2 cellular contexts compared by ENCODE assay signal in the genomic region with DNA sequence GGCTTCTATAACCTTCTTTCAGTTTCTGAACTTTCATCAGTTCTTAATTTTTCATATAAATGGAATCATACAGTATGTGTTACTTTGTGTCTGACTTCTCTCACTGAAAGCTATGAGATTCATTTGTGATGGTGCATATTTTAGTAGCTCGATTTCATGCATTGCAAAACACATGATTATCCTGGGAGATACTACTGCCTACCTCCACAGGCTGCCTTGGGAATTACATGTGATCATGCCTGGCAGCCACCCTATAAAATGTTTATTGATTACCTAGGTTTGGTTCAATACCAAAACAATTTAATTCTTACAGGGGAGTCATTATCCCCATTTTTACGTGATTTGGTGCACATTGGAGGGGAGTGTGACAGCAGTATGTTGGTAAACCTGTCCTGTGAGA.
TF ChIP-seq lines count a peak whose summit lies in the region.

No MANE protein-coding gene starts in this region.

TF ChIP-seq in liver, 16 proteins besides CTCF, POLR2A, EP300 and RAD21:
- TF ChIP-seq, protein P1, sequence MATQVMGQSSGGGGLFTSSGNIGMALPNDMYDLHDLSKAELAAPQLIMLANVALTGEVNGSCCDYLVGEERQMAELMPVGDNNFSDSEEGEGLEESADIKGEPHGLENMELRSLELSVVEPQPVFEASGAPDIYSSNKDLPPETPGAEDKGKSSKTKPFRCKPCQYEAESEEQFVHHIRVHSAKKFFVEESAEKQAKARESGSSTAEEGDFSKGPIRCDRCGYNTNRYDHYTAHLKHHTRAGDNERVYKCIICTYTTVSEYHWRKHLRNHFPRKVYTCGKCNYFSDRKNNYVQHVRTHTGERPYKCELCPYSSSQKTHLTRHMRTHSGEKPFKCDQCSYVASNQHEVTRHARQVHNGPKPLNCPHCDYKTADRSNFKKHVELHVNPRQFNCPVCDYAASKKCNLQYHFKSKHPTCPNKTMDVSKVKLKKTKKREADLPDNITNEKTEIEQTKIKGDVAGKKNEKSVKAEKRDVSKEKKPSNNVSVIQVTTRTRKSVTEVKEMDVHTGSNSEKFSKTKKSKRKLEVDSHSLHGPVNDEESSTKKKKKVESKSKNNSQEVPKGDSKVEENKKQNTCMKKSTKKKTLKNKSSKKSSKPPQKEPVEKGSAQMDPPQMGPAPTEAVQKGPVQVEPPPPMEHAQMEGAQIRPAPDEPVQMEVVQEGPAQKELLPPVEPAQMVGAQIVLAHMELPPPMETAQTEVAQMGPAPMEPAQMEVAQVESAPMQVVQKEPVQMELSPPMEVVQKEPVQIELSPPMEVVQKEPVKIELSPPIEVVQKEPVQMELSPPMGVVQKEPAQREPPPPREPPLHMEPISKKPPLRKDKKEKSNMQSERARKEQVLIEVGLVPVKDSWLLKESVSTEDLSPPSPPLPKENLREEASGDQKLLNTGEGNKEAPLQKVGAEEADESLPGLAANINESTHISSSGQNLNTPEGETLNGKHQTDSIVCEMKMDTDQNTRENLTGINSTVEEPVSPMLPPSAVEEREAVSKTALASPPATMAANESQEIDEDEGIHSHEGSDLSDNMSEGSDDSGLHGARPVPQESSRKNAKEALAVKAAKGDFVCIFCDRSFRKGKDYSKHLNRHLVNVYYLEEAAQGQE (IDR thresholded peaks at IDR 0.05): no peak
- TF ChIP-seq FOXA2 (IDR thresholded peaks at IDR 0.05) (no peak), YY1 (IDR thresholded peaks at IDR 0.05) (no peak), GABPA (IDR thresholded peaks at IDR 0.05 in 1 of 2, conservative IDR thresholded peaks at IDR 0.05 in 1 of 2) (no peak)
- TF ChIP-seq, protein P2, sequence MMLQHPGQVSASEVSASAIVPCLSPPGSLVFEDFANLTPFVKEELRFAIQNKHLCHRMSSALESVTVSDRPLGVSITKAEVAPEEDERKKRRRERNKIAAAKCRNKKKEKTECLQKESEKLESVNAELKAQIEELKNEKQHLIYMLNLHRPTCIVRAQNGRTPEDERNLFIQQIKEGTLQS (IDR thresholded peaks at IDR 0.05): no peak
- TF ChIP-seq, protein P3, sequence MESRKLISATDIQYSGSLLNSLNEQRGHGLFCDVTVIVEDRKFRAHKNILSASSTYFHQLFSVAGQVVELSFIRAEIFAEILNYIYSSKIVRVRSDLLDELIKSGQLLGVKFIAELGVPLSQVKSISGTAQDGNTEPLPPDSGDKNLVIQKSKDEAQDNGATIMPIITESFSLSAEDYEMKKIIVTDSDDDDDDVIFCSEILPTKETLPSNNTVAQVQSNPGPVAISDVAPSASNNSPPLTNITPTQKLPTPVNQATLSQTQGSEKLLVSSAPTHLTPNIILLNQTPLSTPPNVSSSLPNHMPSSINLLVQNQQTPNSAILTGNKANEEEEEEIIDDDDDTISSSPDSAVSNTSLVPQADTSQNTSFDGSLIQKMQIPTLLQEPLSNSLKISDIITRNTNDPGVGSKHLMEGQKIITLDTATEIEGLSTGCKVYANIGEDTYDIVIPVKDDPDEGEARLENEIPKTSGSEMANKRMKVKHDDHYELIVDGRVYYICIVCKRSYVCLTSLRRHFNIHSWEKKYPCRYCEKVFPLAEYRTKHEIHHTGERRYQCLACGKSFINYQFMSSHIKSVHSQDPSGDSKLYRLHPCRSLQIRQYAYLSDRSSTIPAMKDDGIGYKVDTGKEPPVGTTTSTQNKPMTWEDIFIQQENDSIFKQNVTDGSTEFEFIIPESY (IDR thresholded peaks at IDR 0.05): no peak
- TF ChIP-seq, protein P4, sequence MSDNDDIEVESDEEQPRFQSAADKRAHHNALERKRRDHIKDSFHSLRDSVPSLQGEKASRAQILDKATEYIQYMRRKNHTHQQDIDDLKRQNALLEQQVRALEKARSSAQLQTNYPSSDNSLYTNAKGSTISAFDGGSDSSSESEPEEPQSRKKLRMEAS (IDR thresholded peaks at IDR 0.05): no peak

TF ChIP-seq in HepG2, 621 proteins besides CTCF, POLR2A, EP300 and RAD21 (continued from another document):
- TF ChIP-seq, protein P5, sequence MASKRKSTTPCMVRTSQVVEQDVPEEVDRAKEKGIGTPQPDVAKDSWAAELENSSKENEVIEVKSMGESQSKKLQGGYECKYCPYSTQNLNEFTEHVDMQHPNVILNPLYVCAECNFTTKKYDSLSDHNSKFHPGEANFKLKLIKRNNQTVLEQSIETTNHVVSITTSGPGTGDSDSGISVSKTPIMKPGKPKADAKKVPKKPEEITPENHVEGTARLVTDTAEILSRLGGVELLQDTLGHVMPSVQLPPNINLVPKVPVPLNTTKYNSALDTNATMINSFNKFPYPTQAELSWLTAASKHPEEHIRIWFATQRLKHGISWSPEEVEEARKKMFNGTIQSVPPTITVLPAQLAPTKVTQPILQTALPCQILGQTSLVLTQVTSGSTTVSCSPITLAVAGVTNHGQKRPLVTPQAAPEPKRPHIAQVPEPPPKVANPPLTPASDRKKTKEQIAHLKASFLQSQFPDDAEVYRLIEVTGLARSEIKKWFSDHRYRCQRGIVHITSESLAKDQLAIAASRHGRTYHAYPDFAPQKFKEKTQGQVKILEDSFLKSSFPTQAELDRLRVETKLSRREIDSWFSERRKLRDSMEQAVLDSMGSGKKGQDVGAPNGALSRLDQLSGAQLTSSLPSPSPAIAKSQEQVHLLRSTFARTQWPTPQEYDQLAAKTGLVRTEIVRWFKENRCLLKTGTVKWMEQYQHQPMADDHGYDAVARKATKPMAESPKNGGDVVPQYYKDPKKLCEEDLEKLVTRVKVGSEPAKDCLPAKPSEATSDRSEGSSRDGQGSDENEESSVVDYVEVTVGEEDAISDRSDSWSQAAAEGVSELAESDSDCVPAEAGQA (IDR thresholded peaks at IDR 0.05; ENCODE audit: low read depth): no peak
- TF ChIP-seq, protein P5 (CRISPR knock-in tag; IDR thresholded peaks at IDR 0.05; ENCODE audit: borderline replicate concordance): no peak
- no peak for TF ChIP-seq ZFYVE20 (CRISPR knock-in tag; IDR thresholded peaks at IDR 0.05; ENCODE audit: borderline replicate concordance, low read depth)
- TF ChIP-seq RBM39 (IDR thresholded peaks at IDR 0.05; ENCODE audit: low read depth, low read length, poor library complexity, severe bottlenecking): no peak
- no peak for TF ChIP-seq ZBTB8A (CRISPR knock-in tag; IDR thresholded peaks at IDR 0.05; ENCODE audit: borderline replicate concordance, low read depth)
- no peak for TF ChIP-seq TCF12 (IDR thresholded peaks at IDR 0.05)
- TF ChIP-seq TCF12 (CRISPR knock-in tag; IDR thresholded peaks at IDR 0.05): no peak
- no peak for TF ChIP-seq HMG20A (CRISPR knock-in tag; IDR thresholded peaks at IDR 0.05; ENCODE audit: borderline replicate concordance)
- TF ChIP-seq ZNF121 (CRISPR knock-in tag; IDR thresholded peaks at IDR 0.05): no peak
- no peak for TF ChIP-seq SIN3B (IDR thresholded peaks at IDR 0.05; ENCODE audit: low read length)
- TF ChIP-seq HNRNPUL1 (IDR thresholded peaks at IDR 0.05; ENCODE audit: low read depth, low read length): no peak
- TF ChIP-seq, protein P6, sequence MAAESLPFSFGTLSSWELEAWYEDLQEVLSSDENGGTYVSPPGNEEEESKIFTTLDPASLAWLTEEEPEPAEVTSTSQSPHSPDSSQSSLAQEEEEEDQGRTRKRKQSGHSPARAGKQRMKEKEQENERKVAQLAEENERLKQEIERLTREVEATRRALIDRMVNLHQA (CRISPR knock-in tag; IDR thresholded peaks at IDR 0.05): no peak
- no peak for TF ChIP-seq ZNF678 (CRISPR knock-in tag; IDR thresholded peaks at IDR 0.05)
- TF ChIP-seq MED13 (CRISPR knock-in tag; IDR thresholded peaks at IDR 0.05): no peak
- TF ChIP-seq SSRP1 (CRISPR knock-in tag; IDR thresholded peaks at IDR 0.05): no peak
- TF ChIP-seq, protein P7, sequence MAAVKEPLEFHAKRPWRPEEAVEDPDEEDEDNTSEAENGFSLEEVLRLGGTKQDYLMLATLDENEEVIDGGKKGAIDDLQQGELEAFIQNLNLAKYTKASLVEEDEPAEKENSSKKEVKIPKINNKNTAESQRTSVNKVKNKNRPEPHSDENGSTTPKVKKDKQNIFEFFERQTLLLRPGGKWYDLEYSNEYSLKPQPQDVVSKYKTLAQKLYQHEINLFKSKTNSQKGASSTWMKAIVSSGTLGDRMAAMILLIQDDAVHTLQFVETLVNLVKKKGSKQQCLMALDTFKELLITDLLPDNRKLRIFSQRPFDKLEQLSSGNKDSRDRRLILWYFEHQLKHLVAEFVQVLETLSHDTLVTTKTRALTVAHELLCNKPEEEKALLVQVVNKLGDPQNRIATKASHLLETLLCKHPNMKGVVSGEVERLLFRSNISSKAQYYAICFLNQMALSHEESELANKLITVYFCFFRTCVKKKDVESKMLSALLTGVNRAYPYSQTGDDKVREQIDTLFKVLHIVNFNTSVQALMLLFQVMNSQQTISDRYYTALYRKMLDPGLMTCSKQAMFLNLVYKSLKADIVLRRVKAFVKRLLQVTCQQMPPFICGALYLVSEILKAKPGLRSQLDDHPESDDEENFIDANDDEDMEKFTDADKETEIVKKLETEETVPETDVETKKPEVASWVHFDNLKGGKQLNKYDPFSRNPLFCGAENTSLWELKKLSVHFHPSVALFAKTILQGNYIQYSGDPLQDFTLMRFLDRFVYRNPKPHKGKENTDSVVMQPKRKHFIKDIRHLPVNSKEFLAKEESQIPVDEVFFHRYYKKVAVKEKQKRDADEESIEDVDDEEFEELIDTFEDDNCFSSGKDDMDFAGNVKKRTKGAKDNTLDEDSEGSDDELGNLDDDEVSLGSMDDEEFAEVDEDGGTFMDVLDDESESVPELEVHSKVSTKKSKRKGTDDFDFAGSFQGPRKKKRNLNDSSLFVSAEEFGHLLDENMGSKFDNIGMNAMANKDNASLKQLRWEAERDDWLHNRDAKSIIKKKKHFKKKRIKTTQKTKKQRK (IDR thresholded peaks at IDR 0.05; ENCODE audit: low read length): no peak
- no peak for TF ChIP-seq ZNF883 (CRISPR knock-in tag; IDR thresholded peaks at IDR 0.05; ENCODE audit: not compliant biosample characterization)
- no peak for TF ChIP-seq NRL (CRISPR knock-in tag; IDR thresholded peaks at IDR 0.05; ENCODE audit: borderline replicate concordance)
